Comparison of ENCODE assay signal across 8 cellular contexts in genomic region chr16:85615852-85616607, GRCh38. TPM values are rescaled to one million over a fixed set of nuclear protein-coding genes. Genes with fewer than 3 reads are reported as not detected.
A peak's percentile ranks its signal among the peaks of the same experiment; 100 is the strongest.
DNase-seq lines count a peak whose midpoint lies in the region; ATAC-seq, FAIRE-seq and TF ChIP-seq lines count a peak whose summit lies in the region.

No MANE protein-coding gene starts in this region.

- FAIRE-seq in frontal cortex (lab: Jason Lieb, UNC) = no peak

- CTCF ChIA-PET in AG04449 (lab: Yijun Ruan, JAX) = interaction anchor here (0.6 to 5.5 kb wide), 87 partner anchors 9 to 503 kb away, joined by 3 to 119 read pairs (median 5); partner anchors contain the start of gene CIBAR2

- POLR2A ChIA-PET in AG04449 (lab: Yijun Ruan, JAX) = interaction anchor here (0.6 to 0.7 kb wide), 2 partner anchors 9 to 261 kb away, joined by 3 read pairs; no protein-coding TSS in a partner anchor

- TF ChIP-seq CTCF in AG04449 (IDR thresholded peaks at IDR 0.05; ENCODE audit: insufficient read depth, low read length, missing control alignments) (peak; percentile 94), omental fat pad (IDR thresholded peaks at IDR 0.05) (peak in 2 of 3 donors; percentile 9 to 65)

- DNase-seq in AG04449 (ENCODE audit: low read depth, low spot score) (no peak), HK-2 (ENCODE audit: unreplicated experiment) (peak; percentile 78), SIG-M5 treated with dmso at 0.1 percent for 504 hours (lab: John Stamatoyannopoulos, UW; ENCODE audit: unreplicated experiment) (peak; percentile 97), frontal cortex (ENCODE audit: low spot score in 2 of 2) (peak; percentile 67 to 78), omental fat pad (ENCODE audit: low spot score) (peak; percentile 74), superior temporal gyrus (ENCODE audit: extremely low spot score) (peak; percentile 80)
- peak; percentile 70 for DNase-seq in activated gamma-delta T cell treated with anti-CD3 and anti-CD28 coated beads, Interleukin-2, amount 50 U/mL, for 16 hours (ENCODE audit: low read depth)

- H3K4me3 ChIP-seq in AG04449 (ENCODE audit: low read depth, low read length) = no peak overlapping the region; the same call in none of the 2 replicates

- ATAC-seq in GM18511 (IDR thresholded peaks at IDR 0.05; ENCODE audit: unreplicated experiment) (peak; percentile 43), omental fat pad (ENCODE audit: low FRiP score) (peak; percentile 17)

RNA-seq across cellular contexts. Expression of gene GSE1, which starts 2.9 kb away (rescaled TPM):
- total RNA-seq in frontal cortex = 13.9 TPM
- 100 to 1,000 TPM in 2 of 4 donors, 10 to 100 TPM in 2; 50.9 to 181 (median 90.9) TPM for total RNA-seq in omental fat pad
